Comparison of ENCODE assay signal across 13 cellular contexts in the genomic region with DNA sequence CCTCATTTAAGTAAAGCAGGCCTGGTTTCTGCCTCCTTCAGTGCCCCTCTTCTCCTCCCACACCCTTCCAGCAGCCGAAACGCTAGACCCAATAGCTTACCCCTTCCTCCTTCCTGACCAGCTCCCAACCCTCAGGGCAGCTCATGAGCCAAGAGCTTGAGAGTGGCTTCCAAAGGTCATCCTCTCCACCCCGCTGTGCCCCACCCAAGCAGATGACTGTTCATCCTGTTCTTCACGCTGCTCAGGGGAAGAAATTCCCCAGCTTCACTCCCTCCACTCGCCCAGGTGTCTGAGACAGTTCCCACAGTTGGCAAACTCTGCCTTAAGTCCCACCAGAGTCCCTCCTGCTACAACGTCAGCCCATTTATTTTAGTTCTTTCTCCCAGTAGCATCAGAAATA. TPM values are rescaled to one million over a fixed set of nuclear protein-coding genes. Genes with fewer than 3 reads are reported as not detected.
A peak's percentile ranks its signal among the peaks of the same experiment; 100 is the strongest.
DNase-seq lines count a peak whose midpoint lies in the region; ATAC-seq and TF ChIP-seq lines count a peak whose summit lies in the region.
"Had no signal": no experiment of that assay in that cellular context is flagged by ENCODE, and none has a peak within 500 bp of the region (broad histone marks: within the 10 kb centered on the region; RNA-seq: fewer than 3 reads in every experiment).

No MANE protein-coding gene starts in this region.

- peaks cover 10% of the 10 kb centered on the region for H3K27me3 Mint-ChIP-seq in CD4-positive, alpha-beta T cell

- H3K27me3 ChIP-seq in duodenal mucosa (ENCODE audit: control insufficient read depth in 1 of 2, insufficient read depth in 2 of 2, low read length in 2 of 2) (no peaks in the 10 kb centered on the region), mesenchymal stem cell (ENCODE audit: control insufficient read depth in 1 of 2, insufficient read depth in 1 of 2, low read length in 2 of 2) (peaks cover 0 to 10% of the 10 kb centered on the region in 2 experiments)
- H3K27me3 ChIP-seq in CD4-positive, alpha-beta T cell (ENCODE audit: control insufficient read depth, insufficient read depth, low read length), result peaks cover 4% of the 10 kb centered on the region
- H3K27me3 ChIP-seq: uterus had no signal

- H3K18ac ChIP-seq in mesenchymal stem cell (ENCODE audit: low read depth in 1 of 2, low read length in 2 of 2), result peak overlapping the region in 1 of 2 experiments; percentile 26

- H3K4me2 ChIP-seq in mesenchymal stem cell (ENCODE audit: low read length, poor library complexity, severe bottlenecking), result no peak overlapping the region

- intact Hi-C loops in CD4-positive, alpha-beta T cell (cut with DNase I, micrococcal nuclease), result loop anchor here (5.0 to 10.0 kb wide), 2 partner anchors 394 to 397 kb away; no protein-coding TSS in a partner anchor

- no peaks in the 10 kb centered on the region for H3K9me3 Mint-ChIP-seq in CD4-positive, alpha-beta T cell

- no peak overlapping the region for H4K8ac ChIP-seq in mesenchymal stem cell (ENCODE audit: low read length)

- H3K79me1 ChIP-seq in mesenchymal stem cell (replicated peaks; ENCODE audit: low read length, poor library complexity, severe bottlenecking), result peaks cover 6% of the 10 kb centered on the region

- ATAC-seq in GM18858 (IDR thresholded peaks at IDR 0.05; ENCODE audit: unreplicated experiment), result no peak
- no peak for ATAC-seq in CD4-positive, alpha-beta T cell (ENCODE audit: poor library complexity)
- ATAC-seq in HG02885 (IDR thresholded peaks at IDR 0.05; ENCODE audit: poor library complexity, unreplicated experiment), result no peak
- ATAC-seq in GM18909 (IDR thresholded peaks at IDR 0.05; ENCODE audit: poor library complexity, unreplicated experiment), result no peak

- H2BK15ac ChIP-seq in mesenchymal stem cell (ENCODE audit: low read depth, poor library complexity, severe bottlenecking), result no peak overlapping the region

- TF ChIP-seq CTCF in CD4-positive, alpha-beta T cell (IDR thresholded peaks at IDR 0.05), result no peak

- H2AK5ac ChIP-seq in mesenchymal stem cell (ENCODE audit: low read length, severe bottlenecking), result peak overlapping the region; percentile 16

- no peaks in the 10 kb centered on the region for H3K4me1 Mint-ChIP-seq in CD4-positive, alpha-beta T cell (ENCODE audit: low read depth)

- no peak overlapping the region for H2AFZ ChIP-seq in mesenchymal stem cell (ENCODE audit: low read depth, low read length)

- CTCF ChIA-PET in CD4-positive, alpha-beta T cell (lab: Charles Lee), result interaction anchor here (1.0 to 6.0 kb wide), 2 partner anchors 111 to 116 kb away, joined by 3 to 66 read pairs; a partner anchor contains a TSS

- H4K91ac ChIP-seq in mesenchymal stem cell (ENCODE audit: low read length), result no peak overlapping the region

- H2BK12ac ChIP-seq in mesenchymal stem cell (ENCODE audit: low read length in 2 of 2), result peak overlapping the region in 1 of 2 experiments; percentile 34

- POLR2A ChIA-PET in CD4-positive, alpha-beta T cell (lab: Charles Lee), result no interaction called here

- peaks cover 18 to 23% of the 10 kb centered on the region in 2 donors for H3K4me1 ChIP-seq in duodenal mucosa (ENCODE audit: control insufficient read depth in 1 of 2, insufficient read depth in 2 of 2, low read length in 2 of 2)
- H3K4me1 ChIP-seq in mesenchymal stem cell (ENCODE audit: control insufficient read depth, insufficient read depth, low read depth, low read length), result peaks cover 34% of the 10 kb centered on the region

- no peaks in the 10 kb centered on the region for H3K36me3 Mint-ChIP-seq in CD4-positive, alpha-beta T cell (ENCODE audit: low read depth)

- 48% methylated on average over 6 of the region's 6 CpGs for WGBS in mesenchymal stem cell

- no peaks in the 10 kb centered on the region for H3K36me3 ChIP-seq in duodenal mucosa (ENCODE audit: control insufficient read depth in 1 of 2, insufficient read depth in 2 of 2, low read length in 2 of 2)
- H3K36me3 ChIP-seq in mesenchymal stem cell (ENCODE audit: control insufficient read depth in 1 of 2, insufficient read depth in 2 of 2, low read depth in 1 of 2, low read length in 2 of 2), result no peaks in the 10 kb centered on the region
- H3K36me3 ChIP-seq: uterus had no signal

- no peak overlapping the region for H3K27ac ChIP-seq in duodenal mucosa (ENCODE audit: low read depth, low read length)
- H3K27ac ChIP-seq in mesenchymal stem cell (ENCODE audit: low read length, poor library complexity, severe bottlenecking), result no peak overlapping the region
- H3K27ac ChIP-seq in CD4-positive, alpha-beta T cell (ENCODE audit: low read depth, low read length), result no peak overlapping the region

- H3K9me3 ChIP-seq in duodenal mucosa (ENCODE audit: control insufficient read depth in 1 of 2, low read length in 2 of 2) (no peaks in the 10 kb centered on the region), mesenchymal stem cell (ENCODE audit: control insufficient read depth, low read length) (no peaks in the 10 kb centered on the region)
- no peaks in the 10 kb centered on the region for H3K9me3 ChIP-seq in CD4-positive, alpha-beta T cell (ENCODE audit: control insufficient read depth, low read length)
- H3K9me3 ChIP-seq: uterus had no signal

- no peak overlapping the region for H3K27ac Mint-ChIP-seq in CD4-positive, alpha-beta T cell

- H3K23ac ChIP-seq in mesenchymal stem cell (ENCODE audit: low read length in 2 of 2), result no peak overlapping the region

- H3K9ac ChIP-seq in duodenal mucosa (ENCODE audit: low read depth in 1 of 2, low read length in 2 of 2) (peak overlapping the region; percentile 28 to 54), mesenchymal stem cell (ENCODE audit: low read length) (peak overlapping the region; percentile 32)

- no peak overlapping the region for H3K4ac ChIP-seq in mesenchymal stem cell (ENCODE audit: low read depth in 1 of 2, low read length in 2 of 2)

- in situ Hi-C loops in ACHN (cut with HindIII; ENCODE audit: low pct_ligation_motif_present, low pct_unique_long_range_greater_than_20kb, low sequenced_read_pairs), result no loop called here

- H2BK120ac ChIP-seq in mesenchymal stem cell (ENCODE audit: low read depth, low read length), result no peak overlapping the region

- DNase-seq in ACHN (peak; percentile 40), LoVo (ENCODE audit: low spot score) (peak; percentile 89), mesenchymal stem cell (no peak)
- DNase-seq in CD4-positive, alpha-beta T cell, result no peak
- DNase-seq: activated CD4-positive, alpha-beta T cell treated with anti-CD3 and anti-CD28 coated beads, Interleukin-2, amount 50 U/mL, for 48 hours; DMS 273 treated with DMSO at 0.1 percent for 48 hours; NCI-H1105; NCI-H446 treated with DMSO at 0.1 percent for 48 hours; uterus had no signal

- H2BK5ac ChIP-seq in mesenchymal stem cell (ENCODE audit: low read depth, low read length, poor library complexity, severe bottlenecking), result no peak overlapping the region

- no peak overlapping the region for H3K4me3 Mint-ChIP-seq in CD4-positive, alpha-beta T cell

- no peak overlapping the region for H3K14ac ChIP-seq in mesenchymal stem cell (ENCODE audit: low read length in 2 of 2)

- peak overlapping the region; percentile 24 to 32 for H3K4me3 ChIP-seq in duodenal mucosa (ENCODE audit: low read depth in 1 of 2, low read length in 2 of 2)
- H3K4me3 ChIP-seq in mesenchymal stem cell (ENCODE audit: insufficient read depth in 1 of 2, low read depth in 1 of 2, low read length in 2 of 2), result peak overlapping the region in 1 of 2 experiments; percentile 47
- H3K4me3 ChIP-seq: uterus had no signal

RNA-seq across cellular contexts. Expression of a gene that starts 23.4 kb away (rescaled TPM):
- 4.5 TPM for polyA plus RNA-seq in mesenchymal stem cell (2013, experiment 1 of 2)
- polyA plus RNA-seq in mesenchymal stem cell (2013, experiment 2 of 2), result 4.5 TPM
- 1 to 10 TPM; 3.8 to 5.8 TPM for total RNA-seq in CD4-positive, alpha-beta T cell

RNA-seq across cellular contexts. Expression of a gene that starts 33.1 kb away (rescaled TPM):
- 31.9 TPM for polyA plus RNA-seq in mesenchymal stem cell (2013, experiment 1 of 2)
- polyA plus RNA-seq in mesenchymal stem cell (2013, experiment 2 of 2), result 31.0 TPM
- under 1 TPM in 1 of 2 experiments, not detected in 1; 0.22 TPM for total RNA-seq in CD4-positive, alpha-beta T cell

RNA-seq across cellular contexts. Expression of a gene that starts 48.0 kb away (rescaled TPM):
- 3.3 TPM for polyA plus RNA-seq in mesenchymal stem cell (2013, experiment 1 of 2)
- polyA plus RNA-seq in mesenchymal stem cell (2013, experiment 2 of 2), result 2.7 TPM
- 1 to 10 TPM; 5.3 to 8.4 TPM for total RNA-seq in CD4-positive, alpha-beta T cell

Comparison
In these comparisons a context has a peak if more than half of its experiments do, and no peak if none do; other contexts are left out.
1. DNase-seq: peak in ACHN (single experiment) and LoVo (single experiment); none in mesenchymal stem cell (single experiment) and CD4-positive, alpha-beta T cell (0 of 10).